In genomic region chr7:159127691-159128642, GRCh38 we compare ENCODE assay signal across 19 cellular contexts. TPM values are rescaled to one million over a fixed set of nuclear protein-coding genes. Genes with fewer than 3 reads are reported as not detected.
A peak's percentile ranks its signal among the peaks of the same experiment; 100 is the strongest.
DNase-seq lines count a peak whose midpoint lies in the region; ATAC-seq and TF ChIP-seq lines count a peak whose summit lies in the region.
"Had no signal": no experiment of that assay in that cellular context is flagged by ENCODE, and none has a peak within 500 bp of the region (broad histone marks: within the 10 kb centered on the region; RNA-seq: fewer than 3 reads in every experiment).

No MANE protein-coding gene starts in this region.

- no peak for TF ChIP-seq CTCF in left ventricle myocardium inferior (IDR thresholded peaks at IDR 0.05; ENCODE audit: borderline replicate concordance)

- H3K4me3 ChIP-seq in left ventricle myocardium inferior (no peak overlapping the region), trophoblast cell (ENCODE audit: low read depth, low read length) (no peak overlapping the region), aorta (ENCODE audit: low read length in 2 of 2) (no peak overlapping the region)
- H3K4me3 ChIP-seq: GM23338 had no signal

- no peaks in the 10 kb centered on the region for H3K79me2 ChIP-seq in trophoblast cell (ENCODE audit: control insufficient read depth, insufficient read depth, low read length, poor library complexity)

- no peak overlapping the region for H3K9ac ChIP-seq in trophoblast cell (ENCODE audit: low read length)

- no peak overlapping the region for H4K91ac ChIP-seq in trophoblast cell (ENCODE audit: low read depth, low read length)

- no peaks in the 10 kb centered on the region for H3K4me1 ChIP-seq in left ventricle myocardium inferior
- H3K4me1 ChIP-seq in trophoblast cell (ENCODE audit: control insufficient read depth in 1 of 2, insufficient read depth in 2 of 2, low read length in 2 of 2): peaks cover 15 to 18% of the 10 kb centered on the region in 2 experiments
- H3K4me1 ChIP-seq in aorta (ENCODE audit: control insufficient read depth in 1 of 2, insufficient read depth in 2 of 2, low read length in 2 of 2): no peaks in the 10 kb centered on the region

- WGBS in trophoblast cell (ENCODE audit: extremely low coverage, insufficient coverage, insufficient read length): no CpG with 5 or more reads among the region's 16 CpGs
- 93 to 97% methylated on average over 16 of the region's 16 CpGs for WGBS in aorta, 2 donors

- H3K27me3 ChIP-seq in left ventricle myocardium inferior (ENCODE audit: low read depth) (peaks cover 7% of the 10 kb centered on the region), trophoblast cell (ENCODE audit: insufficient read depth, low read length) (no peaks in the 10 kb centered on the region), aorta (ENCODE audit: control insufficient read depth in 1 of 2, insufficient read depth in 2 of 2, low read length in 1 of 2) (no peaks in the 10 kb centered on the region)

- peak overlapping the region; percentile 33 for H2AK5ac ChIP-seq in trophoblast cell (ENCODE audit: low read length)

- intact Hi-C loops in Right ventricle myocardium superior (cut with DNase I): no loop called here
- intact Hi-C loops in left ventricle myocardium inferior (cut with micrococcal nuclease): no loop called here
- intact Hi-C loops in cardiac septum (cut with DNase I): no loop called here
- intact Hi-C loops in aorta (cut with DNase I): no loop called here

- no peak overlapping the region for H3K4me2 ChIP-seq in trophoblast cell (ENCODE audit: low read length)
- H3K4me2 ChIP-seq: GM23338 had no signal

- H4K8ac ChIP-seq in trophoblast cell (ENCODE audit: low read depth, low read length): no peak overlapping the region

- peaks cover 4% of the 10 kb centered on the region for H3K9me3 ChIP-seq in left ventricle myocardium inferior (replicated peaks)
- H3K9me3 ChIP-seq in trophoblast cell (ENCODE audit: insufficient read depth, low read depth, low read length): peaks cover 2% of the 10 kb centered on the region
- no peaks in the 10 kb centered on the region for H3K9me3 ChIP-seq in aorta (ENCODE audit: control insufficient read depth, low read length)

- H3K4ac ChIP-seq in trophoblast cell (ENCODE audit: low read depth, low read length): no peak overlapping the region

- H4K12ac ChIP-seq in trophoblast cell (ENCODE audit: low read depth, low read length): no peak overlapping the region

- ATAC-seq in Right ventricle myocardium superior (ENCODE audit: poor library complexity): no peak
- peak; percentile 29 for ATAC-seq in aorta (ENCODE audit: low FRiP score)
- ATAC-seq: GM23338, Panc1 had no signal

- no peak overlapping the region for H3K18ac ChIP-seq in trophoblast cell (ENCODE audit: low read length)

- no peak overlapping the region for H2BK120ac ChIP-seq in trophoblast cell (ENCODE audit: insufficient read depth, low read length, poor library complexity)

- H3K79me1 ChIP-seq in trophoblast cell (ENCODE audit: low read length): peaks cover 2% of the 10 kb centered on the region

- no peak overlapping the region for H3K14ac ChIP-seq in trophoblast cell (ENCODE audit: low read length)

- no peak overlapping the region for H2BK5ac ChIP-seq in trophoblast cell (ENCODE audit: low read depth, low read length, poor library complexity)

- DNase-seq in Right ventricle myocardium superior (peak; percentile 35), left ventricle myocardium inferior (no peak), cardiac septum (ENCODE audit: low spot score) (peak; percentile 53), trophoblast cell (no peak), aorta (peak in 1 of 2 donors; percentile 53), substantia nigra (lab: John Stamatoyannopoulos, UW) (no peak), NCI-H446 (lab: John Stamatoyannopoulos, UW) (no peak)
- DNase-seq in activated CD4-positive, alpha-beta T cell treated with anti-CD3 and anti-CD28 coated beads, Interleukin-2, amount 50 U/mL, for 1 hour: no peak
- DNase-seq: DMS 273 treated with DMSO at 0.1 percent for 48 hours, KG1, NCI-H1048, NCI-H1436 treated with DMSO at 0.1 percent for 48 hours, NCI-H2029 treated with DMSO at 0.1 percent for 48 hours, NCI-H510A treated with DMSO at 0.1 percent for 48 hours, SHP77 treated with DMSO at 0.1 percent for 48 hours had no signal

- no peak overlapping the region for H2BK12ac ChIP-seq in trophoblast cell (ENCODE audit: low read length)

- H3K27ac ChIP-seq in left ventricle myocardium inferior (replicated peaks) (no peak overlapping the region), trophoblast cell (ENCODE audit: low read depth, low read length) (no peak overlapping the region), aorta (ENCODE audit: low read depth in 1 of 2, low read length in 2 of 2) (no peak overlapping the region), substantia nigra (ENCODE audit: low read depth, low read length, poor library complexity, severe bottlenecking) (no peak overlapping the region)
- H3K27ac ChIP-seq: C4-2B had no signal

- no peak overlapping the region for H3K23ac ChIP-seq in trophoblast cell (ENCODE audit: low read length)

- no peak overlapping the region for H2AFZ ChIP-seq in trophoblast cell (ENCODE audit: insufficient read depth, low read length, poor library complexity)
- H2AFZ ChIP-seq: GM23338 had no signal

- H3K36me3 ChIP-seq in left ventricle myocardium inferior (no peaks in the 10 kb centered on the region), trophoblast cell (ENCODE audit: control insufficient read depth in 1 of 2, insufficient read depth in 2 of 2, low read length in 2 of 2) (no peaks in the 10 kb centered on the region), aorta (ENCODE audit: control insufficient read depth in 1 of 2, insufficient read depth in 2 of 2, low read length in 1 of 2) (no peaks in the 10 kb centered on the region)

RNA-seq across cellular contexts. Expression of gene VIPR2, which starts 16.7 kb away (rescaled TPM):
- total RNA-seq in Right ventricle myocardium superior: 15.2 TPM
- 17.5 TPM for total RNA-seq in left ventricle myocardium inferior
- total RNA-seq in cardiac septum: 23.2 TPM
- 1.1 TPM in 2 replicates for polyA plus RNA-seq in trophoblast cell (2013)
- 10 to 100 TPM; 10.4 to 12.6 TPM for total RNA-seq in aorta
- 10 to 100 TPM in 1 of 2 donors, 1 to 10 TPM in 1; 3.3 to 14.1 TPM for polyA plus RNA-seq in aorta
- total RNA-seq: MCF 10A had no signal

Comparison
In these comparisons a context has a peak if more than half of its experiments do, and no peak if none do; other contexts are left out.
1. DNase-seq: peak in Right ventricle myocardium superior (single experiment) and cardiac septum (single experiment); none in left ventricle myocardium inferior (single experiment), trophoblast cell (0 of 2), substantia nigra (0 of 49), NCI-H446 (0 of 2) and activated CD4-positive, alpha-beta T cell treated with anti-CD3 and anti-CD28 coated beads, Interleukin-2, amount 50 U/mL, for 1 hour (single experiment).